In the genomic region with DNA sequence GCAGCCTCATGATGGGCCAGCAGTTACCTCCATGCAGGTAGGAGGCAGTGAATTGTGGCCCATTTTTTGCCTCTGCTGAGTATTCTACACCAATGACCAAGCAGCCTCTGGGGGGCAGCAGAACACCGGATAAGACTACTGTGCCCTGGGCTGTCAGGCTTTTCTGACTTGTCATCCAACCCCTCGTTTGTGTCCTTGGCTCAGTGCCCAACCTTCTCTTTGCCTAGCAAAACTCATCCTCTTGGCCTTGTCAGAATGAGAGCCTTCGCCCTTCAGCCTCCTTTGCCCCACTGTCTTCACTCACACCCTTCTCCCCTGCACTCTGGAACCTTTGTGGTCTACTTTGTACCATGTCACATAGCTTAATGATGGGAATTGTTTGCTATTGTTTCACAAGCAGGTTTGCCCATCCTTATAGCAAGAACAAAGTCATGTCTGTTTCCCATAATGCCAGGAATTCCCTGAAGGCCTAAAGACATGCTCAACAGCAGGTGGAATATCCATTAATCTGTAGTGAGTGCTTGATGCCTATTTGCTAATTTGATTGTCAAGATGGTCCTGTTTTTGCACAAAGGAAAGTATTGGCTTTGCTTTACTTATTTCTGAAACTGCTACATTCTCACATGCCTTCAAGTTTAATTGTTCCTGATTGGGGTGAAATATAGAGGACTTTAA, we compare ENCODE assay signal across 8 cellular contexts.
DNase-seq lines count a peak whose midpoint lies in the region; ATAC-seq lines count a peak whose summit lies in the region.

No MANE protein-coding gene starts in this region.

- DNase-seq in AG08396 (ENCODE audit: low spot score) = peak; percentile 74
- peak; percentile 90 for DNase-seq in NCI-H345 treated with DMSO at 0.1 percent for 48 hours (lab: John Stamatoyannopoulos, UW; ENCODE audit: unreplicated experiment)
- DNase-seq in central memory CD4-positive, alpha-beta T cell = peak; percentile 13
- DNase-seq in kidney tubule cell (ENCODE audit: low spot score) = peak; percentile 86
- DNase-seq in stimulated activated CD4-positive, alpha-beta T cell treated with anti-CD3 and anti-CD28 coated beads, Interleukin-4, amount 100 ng/mL, for 24 hours = peak; percentile 73

- ATAC-seq in GM19023 (IDR thresholded peaks at IDR 0.05; ENCODE audit: unreplicated experiment) (peak; percentile 97), HG03378 (IDR thresholded peaks at IDR 0.05; ENCODE audit: unreplicated experiment) (peak; percentile 77)
- ATAC-seq in activated CD4-positive, CD25-positive, alpha-beta regulatory T cell treated with anti-CD3 and anti-CD28 coated beads, Interleukin-2, amount 50 U/mL, for 24 hours = peak; percentile 35 to 74

Comparison
In these comparisons a context has a peak if more than half of its experiments do, and no peak if none do; other contexts are left out.
1. Peak in every context shown above with its lines: DNase-seq and ATAC-seq.
2. DNase-seq: peak in every context shown above with its lines; median percentile 90 in NCI-H345 treated with DMSO at 0.1 percent for 48 hours; 86 in kidney tubule cell; 74 in AG08396; 73 in stimulated activated CD4-positive, alpha-beta T cell treated with anti-CD3 and anti-CD28 coated beads, Interleukin-4, amount 100 ng/mL, for 24 hours; 13 in central memory CD4-positive, alpha-beta T cell.